ENCODE assay signal across 6 cellular contexts in the genomic region with DNA sequence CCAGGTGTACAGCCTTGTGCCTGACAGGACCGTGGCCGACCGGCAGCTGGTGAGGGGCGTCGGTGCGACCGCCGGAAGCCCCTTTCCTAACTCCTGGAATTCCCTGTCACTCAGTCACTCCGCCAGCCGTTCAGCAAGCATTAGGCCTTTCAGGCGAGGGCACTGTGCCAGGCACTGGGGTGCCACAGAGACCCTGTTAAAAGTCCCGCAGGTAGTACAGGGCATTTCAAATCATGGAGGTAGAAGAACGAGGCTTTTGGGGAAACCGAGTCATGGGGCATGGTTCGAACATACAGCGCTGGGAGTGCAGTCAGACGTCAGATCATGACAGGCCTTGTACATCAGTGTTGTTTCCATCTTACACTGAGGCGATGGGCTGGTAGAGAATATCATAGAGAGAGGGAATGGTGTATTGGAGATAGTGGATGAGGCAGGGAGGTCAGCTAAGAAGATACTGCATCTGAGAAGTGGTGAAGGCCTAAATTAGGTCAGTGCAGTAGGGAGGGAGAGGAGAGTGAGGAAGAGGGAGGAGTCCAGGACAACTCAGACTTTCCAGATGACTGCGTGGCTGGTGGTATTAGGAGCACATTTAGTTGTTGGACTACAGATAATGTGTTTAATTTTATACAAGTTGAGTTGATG. TPM values are rescaled to one million over a fixed set of nuclear protein-coding genes. Genes with fewer than 3 reads are reported as not detected.
DNase-seq lines count a peak whose midpoint lies in the region; ATAC-seq and TF ChIP-seq lines count a peak whose summit lies in the region.

No MANE protein-coding gene starts in this region.

- peaks cover 13% of the 10 kb centered on the region for H3K36me3 ChIP-seq in H7 (replicated peaks; ENCODE audit: control insufficient read depth, insufficient read depth, low read length)

- H3K4me3 Mint-ChIP-seq in activated T-helper 1 cell treated with anti-CD3 and anti-CD28 coated beads, Interleukin-12 subunit alpha, Interleukin-12 subunit beta, Interleukin-2, Interleukin-4 antibody, amounts not matched to agents 30 ng/mL and 10 ng/mL and 1 ng/mL, durations not matched to agents 14 hours and 24 hours and 36 hours, result peak overlapping the region; percentile 80

- no peaks in the 10 kb centered on the region for H3K27me3 ChIP-seq in H7 (ENCODE audit: control insufficient read depth, insufficient read depth, low read length)

- no peak for ATAC-seq in HG03175 (IDR thresholded peaks at IDR 0.05; ENCODE audit: unreplicated experiment)

- no peak for TF ChIP-seq POLR2A in lower leg skin (IDR thresholded peaks at IDR 0.05)

- H3K4me3 ChIP-seq in H7 (ENCODE audit: insufficient read depth, low read depth, low read length) (peak overlapping the region; percentile 74), lower leg skin (ENCODE audit: low read depth, poor library complexity, severe bottlenecking) (peak overlapping the region; percentile 80)

- H3K27ac Mint-ChIP-seq in activated T-helper 1 cell treated with anti-CD3 and anti-CD28 coated beads, Interleukin-12 subunit alpha, Interleukin-12 subunit beta, Interleukin-2, Interleukin-4 antibody, amounts not matched to agents 30 ng/mL and 10 ng/mL and 1 ng/mL, durations not matched to agents 14 hours and 24 hours and 36 hours, result peak overlapping the region; percentile 100

- no peaks in the 10 kb centered on the region for H3K27me3 Mint-ChIP-seq in activated T-helper 1 cell treated with anti-CD3 and anti-CD28 coated beads, Interleukin-12 subunit alpha, Interleukin-12 subunit beta, Interleukin-2, Interleukin-4 antibody, amounts not matched to agents 30 ng/mL and 10 ng/mL and 1 ng/mL, durations not matched to agents 14 hours and 24 hours and 36 hours (ENCODE audit: insufficient read depth)

- H3K9me3 Mint-ChIP-seq in activated T-helper 1 cell treated with anti-CD3 and anti-CD28 coated beads, Interleukin-12 subunit alpha, Interleukin-12 subunit beta, Interleukin-2, Interleukin-4 antibody, amounts not matched to agents 30 ng/mL and 10 ng/mL and 1 ng/mL, durations not matched to agents 14 hours and 24 hours and 36 hours, result no peaks in the 10 kb centered on the region

- DNase-seq in H7 (no peak), lower leg skin (ENCODE audit: low spot score in 2 of 2) (no peak), NCI-H1436 (lab: John Stamatoyannopoulos, UW) (no peak), NCI-H1930 (lab: John Stamatoyannopoulos, UW) (no peak)
- no peak for DNase-seq in activated T-helper 1 cell treated with anti-CD3 and anti-CD28 coated beads, Interleukin-12 subunit alpha, Interleukin-12 subunit beta, Interleukin-2, Interleukin-4 antibody, amounts not matched to agents 30 ng/mL and 10 ng/mL and 1 ng/mL, durations not matched to agents 14 hours and 24 hours and 36 hours (ENCODE audit: low spot score)

- no peak for TF ChIP-seq CTCF in lower leg skin (IDR thresholded peaks at IDR 0.05)

- H3K36me3 Mint-ChIP-seq in activated T-helper 1 cell treated with anti-CD3 and anti-CD28 coated beads, Interleukin-12 subunit alpha, Interleukin-12 subunit beta, Interleukin-2, Interleukin-4 antibody, amounts not matched to agents 30 ng/mL and 10 ng/mL and 1 ng/mL, durations not matched to agents 14 hours and 24 hours and 36 hours (ENCODE audit: low read depth), result peaks cover 23% of the 10 kb centered on the region

- intact Hi-C loops in activated T-helper 1 cell treated with anti-CD3 and anti-CD28 coated beads, Interleukin-12 subunit alpha, Interleukin-12 subunit beta, Interleukin-2, Interleukin-4 antibody, amounts not matched to agents 30 ng/mL and 10 ng/mL and 1 ng/mL, durations not matched to agents 14 hours and 24 hours and 36 hours (cut with micrococcal nuclease), result loop anchor here (1.0 to 10.0 kb wide), 2 partner anchors 14 to 1302 kb away; a partner anchor contains a TSS
- intact Hi-C loops in lower leg skin (cut with DNase I; ENCODE audit: low total_unique reads), result no loop called here

- H3K4me1 Mint-ChIP-seq in activated T-helper 1 cell treated with anti-CD3 and anti-CD28 coated beads, Interleukin-12 subunit alpha, Interleukin-12 subunit beta, Interleukin-2, Interleukin-4 antibody, amounts not matched to agents 30 ng/mL and 10 ng/mL and 1 ng/mL, durations not matched to agents 14 hours and 24 hours and 36 hours (ENCODE audit: low read depth), result peaks cover 34% of the 10 kb centered on the region

- WGBS in lower leg skin, 2 donors, result 5 to 16% methylated on average over 9 to 19 of the region's 19 CpGs

RNA-seq across cellular contexts. Expression of a gene that starts 0.9 kb away (rescaled TPM):
- total RNA-seq in H7 (2014; rRNA removed; shearing (Covaris generic)), result 18.8 and 19.9 TPM in 2 replicates
- 14.1 and 15.2 TPM in 2 replicates for total RNA-seq in activated T-helper 1 cell treated with anti-CD3 and anti-CD28 coated beads, Interleukin-12 subunit alpha, Interleukin-12 subunit beta, Interleukin-2, Interleukin-4 antibody, amounts not matched to agents 30 ng/mL and 10 ng/mL and 1 ng/mL, durations not matched to agents 14 hours and 24 hours and 36 hours
- total RNA-seq in lower leg skin, result 10 to 100 TPM; 14.6 to 19.9 (median 16.4) TPM

RNA-seq across cellular contexts. Expression of a gene that starts 9.0 kb away (rescaled TPM):
- 0.35 and 1.5 TPM in 2 replicates for total RNA-seq in H7 (2014; rRNA removed; shearing (Covaris generic))
- 4.0 and 4.1 TPM in 2 replicates for total RNA-seq in activated T-helper 1 cell treated with anti-CD3 and anti-CD28 coated beads, Interleukin-12 subunit alpha, Interleukin-12 subunit beta, Interleukin-2, Interleukin-4 antibody, amounts not matched to agents 30 ng/mL and 10 ng/mL and 1 ng/mL, durations not matched to agents 14 hours and 24 hours and 36 hours
- 10 to 100 TPM in 1 of 4 donors, 1 to 10 TPM in 3; 5.6 to 10.4 (median 7.4) TPM for total RNA-seq in lower leg skin

RNA-seq across cellular contexts. Expression of a gene that starts 13.9 kb away (rescaled TPM):
- 47.2 and 57.6 TPM in 2 replicates for total RNA-seq in H7 (2014; rRNA removed; shearing (Covaris generic))
- 85.8 and 101 TPM in 2 replicates for total RNA-seq in activated T-helper 1 cell treated with anti-CD3 and anti-CD28 coated beads, Interleukin-12 subunit alpha, Interleukin-12 subunit beta, Interleukin-2, Interleukin-4 antibody, amounts not matched to agents 30 ng/mL and 10 ng/mL and 1 ng/mL, durations not matched to agents 14 hours and 24 hours and 36 hours
- total RNA-seq in lower leg skin, result 10 to 100 TPM; 23.3 to 57.8 (median 32.3) TPM

RNA-seq across cellular contexts. Expression of a gene that starts 14.1 kb away (rescaled TPM):
- total RNA-seq in H7 (2014; rRNA removed; shearing (Covaris generic)), result 109 and 115 TPM in 2 replicates
- total RNA-seq in activated T-helper 1 cell treated with anti-CD3 and anti-CD28 coated beads, Interleukin-12 subunit alpha, Interleukin-12 subunit beta, Interleukin-2, Interleukin-4 antibody, amounts not matched to agents 30 ng/mL and 10 ng/mL and 1 ng/mL, durations not matched to agents 14 hours and 24 hours and 36 hours, result 92.3 and 97.7 TPM in 2 replicates
- 10 to 100 TPM; 53.2 to 88.2 (median 83.4) TPM for total RNA-seq in lower leg skin

RNA-seq across cellular contexts. Expression of a gene that starts 26.9 kb away (rescaled TPM):
- total RNA-seq in H7 (2014; rRNA removed; shearing (Covaris generic)), result not detected in 2 replicates
- total RNA-seq in activated T-helper 1 cell treated with anti-CD3 and anti-CD28 coated beads, Interleukin-12 subunit alpha, Interleukin-12 subunit beta, Interleukin-2, Interleukin-4 antibody, amounts not matched to agents 30 ng/mL and 10 ng/mL and 1 ng/mL, durations not matched to agents 14 hours and 24 hours and 36 hours, result 0.21 TPM in 1 of 2 replicates, not detected in the other
- 10 to 100 TPM in 1 of 4 donors, 1 to 10 TPM in 3; 1.4 to 13.1 (median 4.5) TPM for total RNA-seq in lower leg skin
